ENCODE assay signal across 8 cellular contexts in genomic region chr11:5690216-5690615, GRCh38. TPM values are rescaled to one million over a fixed set of nuclear protein-coding genes. Genes with fewer than 3 reads are reported as not detected.
DNase-seq lines count a peak whose midpoint lies in the region; ATAC-seq, FAIRE-seq and TF ChIP-seq lines count a peak whose summit lies in the region.

No MANE protein-coding gene starts in this region.

- H2AFZ ChIP-seq in GM23248 = peak overlapping the region; percentile 72

- H3K27ac ChIP-seq in GM23248 (peak overlapping the region; percentile 97), right atrium auricular region (peak overlapping the region; percentile 86 to 87), small intestine (ENCODE audit: low read depth in 1 of 2, low read length in 1 of 2) (peak overlapping the region; percentile 69 to 94)

- H3K27ac Mint-ChIP-seq in activated CD8-positive, alpha-beta T cell treated with anti-CD3 and anti-CD28 coated beads for 36 hours = peak overlapping the region; percentile 95

- H3K27me3 Mint-ChIP-seq in activated CD8-positive, alpha-beta T cell treated with anti-CD3 and anti-CD28 coated beads for 36 hours = no peaks in the 10 kb centered on the region

- no peaks in the 10 kb centered on the region for H3K9me3 ChIP-seq in GM23248 (ENCODE audit: low read depth)
- no peaks in the 10 kb centered on the region for H3K9me3 ChIP-seq in right atrium auricular region
- H3K9me3 ChIP-seq in small intestine (ENCODE audit: control insufficient read depth, low read depth) = no peaks in the 10 kb centered on the region

- no peak for ATAC-seq in activated CD8-positive, alpha-beta T cell treated with anti-CD3 and anti-CD28 coated beads for 36 hours
- no peak for ATAC-seq in HG03457 (IDR thresholded peaks at IDR 0.05; ENCODE audit: unreplicated experiment)

- FAIRE-seq in small intestine (lab: Jason Lieb, UNC) (no peak), urothelium cell line (lab: Jason Lieb, UNC) (no peak)

- 0 to 3% methylated on average over 5 of the region's 5 CpGs for WGBS in GM23248 (ENCODE audit: low coverage in 1 of 2, low lambda C conversion rate in 2 of 2, missing lambda C conversion rate in 2 of 2), 2 experiments
- WGBS in small intestine, 3 donors = 4 to 7% (median 5%) methylated on average over 5 of the region's 5 CpGs

- H3K4me1 ChIP-seq in GM23248 (ENCODE audit: insufficient read depth) = peaks cover 20% of the 10 kb centered on the region
- H3K4me1 ChIP-seq in right atrium auricular region = peaks cover 0 to 16% of the 10 kb centered on the region in 2 donors
- H3K4me1 ChIP-seq in small intestine (ENCODE audit: control insufficient read depth in 2 of 2, insufficient read depth in 1 of 2, low read depth in 1 of 2, low read length in 1 of 2) = peaks cover 0 to 5% of the 10 kb centered on the region in 2 donors

- H3K27me3 ChIP-seq in GM23248 (replicated peaks; ENCODE audit: insufficient read depth) (no peaks in the 10 kb centered on the region), right atrium auricular region (no peaks in the 10 kb centered on the region), small intestine (ENCODE audit: control insufficient read depth in 2 of 2, insufficient read depth in 2 of 2, low read length in 2 of 2) (no peaks in the 10 kb centered on the region)

- CTCF ChIA-PET in activated CD8-positive, alpha-beta T cell treated with anti-CD3 and anti-CD28 coated beads for 36 hours (lab: Charles Lee) = interaction anchor here (1.3 to 2.0 kb wide), 3 partner anchors 11 to 63 kb away, joined by 3 to 7 read pairs (median 6); no protein-coding TSS in a partner anchor

- in situ Hi-C loops in GM23248 (cut with MboI) = loop anchor here (25.0 kb wide), 1 partner anchor 647 kb away; no protein-coding TSS in a partner anchor

- peak overlapping the region; percentile 97 for H3K4me2 ChIP-seq in GM23248 (ENCODE audit: unreplicated experiment)

- H3K9me2 ChIP-seq in GM23248 (ENCODE audit: insufficient read depth) = no peaks in the 10 kb centered on the region

- H3K9me3 Mint-ChIP-seq in activated CD8-positive, alpha-beta T cell treated with anti-CD3 and anti-CD28 coated beads for 36 hours = no peaks in the 10 kb centered on the region

- intact Hi-C loops in activated CD8-positive, alpha-beta T cell treated with anti-CD3 and anti-CD28 coated beads for 36 hours (cut with micrococcal nuclease) = loop anchor here (5.0 kb wide), 1 partner anchor 117 kb away; the partner anchor contains the start of gene OR52N2

- POLR2A ChIA-PET in activated CD8-positive, alpha-beta T cell treated with anti-CD3 and anti-CD28 coated beads for 36 hours (lab: Charles Lee) = interaction anchor here (0.8 to 2.5 kb wide), 10 partner anchors 9 to 536 kb away, joined by 3 to 10 read pairs (median 4); partner anchors contain the start of gene TRIM34

- H3K36me3 ChIP-seq in GM23248 (ENCODE audit: low read depth) = 0 out of 2 replicates have a peak, but pooled peaks cover 4% of the 10 kb centered on the region
- H3K36me3 ChIP-seq in right atrium auricular region = no peaks in the 10 kb centered on the region
- H3K36me3 ChIP-seq in small intestine (ENCODE audit: control insufficient read depth in 2 of 2, insufficient read depth in 2 of 2, low read length in 2 of 2) = no peaks in the 10 kb centered on the region

- TF ChIP-seq CTCF in activated CD8-positive, alpha-beta T cell treated with anti-CD3 and anti-CD28 coated beads for 36 hours (IDR thresholded peaks at IDR 0.05) = no peak
- no peak for TF ChIP-seq CTCF in right atrium auricular region (IDR thresholded peaks at IDR 0.05)

- peak overlapping the region; percentile 96 for H3K9ac ChIP-seq in GM23248

- peaks cover 49% of the 10 kb centered on the region for H3K4me1 Mint-ChIP-seq in activated CD8-positive, alpha-beta T cell treated with anti-CD3 and anti-CD28 coated beads for 36 hours (ENCODE audit: low read depth)

- DNase-seq in GM23248 = peak; percentile 50
- no peak for DNase-seq in activated CD8-positive, alpha-beta T cell treated with anti-CD3 and anti-CD28 coated beads for 36 hours
- no peak for DNase-seq in right atrium auricular region (ENCODE audit: low spot score)
- DNase-seq in small intestine = peak; percentile 36
- no peak for DNase-seq in urothelium cell line (ENCODE audit: low spot score)
- no peak for DNase-seq in stimulated activated CD4-positive, alpha-beta T cell treated with anti-CD3 and anti-CD28 coated beads, Interleukin-1b, Interleukin-23, amount 100 ng/mL, for 48 hours
- DNase-seq in activated CD4-positive, alpha-beta T cell treated with anti-CD3 and anti-CD28 coated beads, Interleukin-2, amount 50 U/mL, for 4 hours = no peak

- peaks cover 9% of the 10 kb centered on the region; the same call in 1 of the 2 replicates for H3F3A ChIP-seq in GM23248 (ENCODE audit: insufficient read depth)

- H4K20me1 ChIP-seq in GM23248 (ENCODE audit: insufficient read depth) = no peaks in the 10 kb centered on the region

- H3K36me3 Mint-ChIP-seq in activated CD8-positive, alpha-beta T cell treated with anti-CD3 and anti-CD28 coated beads for 36 hours (ENCODE audit: low read depth) = peaks cover 36% of the 10 kb centered on the region

- peak overlapping the region; percentile 88 for H3K4me3 Mint-ChIP-seq in activated CD8-positive, alpha-beta T cell treated with anti-CD3 and anti-CD28 coated beads for 36 hours

- H3K4me3 ChIP-seq in GM23248 = peak overlapping the region; percentile 79
- peak overlapping the region; percentile 27 to 46 for H3K4me3 ChIP-seq in right atrium auricular region
- peak overlapping the region; percentile 51 to 57 for H3K4me3 ChIP-seq in small intestine (ENCODE audit: low read depth in 1 of 2, low read length in 2 of 2)

- peaks cover 35% of the 10 kb centered on the region for H3K79me2 ChIP-seq in GM23248 (ENCODE audit: insufficient read depth)

RNA-seq across cellular contexts. Expression of gene TRIM22, which starts 0.6 kb away (rescaled TPM):
- 58.4 and 114 TPM in 2 replicates for total RNA-seq in GM23248 (2014; rRNA removed; shearing (Covaris generic))
- polyA plus RNA-seq in GM23248 (2016; fragmentation: Nextera tagmentation; extraction: Ambion mirVana) = 50.2 and 51.1 TPM in 2 replicates
- 100 to 1,000 TPM; 138 to 149 TPM for total RNA-seq in activated CD8-positive, alpha-beta T cell treated with anti-CD3 and anti-CD28 coated beads for 36 hours
- 10 to 100 TPM in 1 of 2 donors, 1 to 10 TPM in 1; 7.6 to 12.8 TPM for total RNA-seq in right atrium auricular region
- polyA plus RNA-seq in small intestine = 10 to 100 TPM in 2 of 3 donors, 1 to 10 TPM in 1; 7.4 to 19.2 (median 10.3) TPM

RNA-seq across cellular contexts. Expression of gene TRIM5, which starts 5.3 kb away (rescaled TPM):
- total RNA-seq in GM23248 (2014; rRNA removed; shearing (Covaris generic)) = 10.7 and 11.9 TPM in 2 replicates
- 12.7 and 14.0 TPM in 2 replicates for polyA plus RNA-seq in GM23248 (2016; fragmentation: Nextera tagmentation; extraction: Ambion mirVana)
- total RNA-seq in activated CD8-positive, alpha-beta T cell treated with anti-CD3 and anti-CD28 coated beads for 36 hours = 10 to 100 TPM; 21.5 TPM
- total RNA-seq in right atrium auricular region = 10 to 100 TPM in 1 of 2 donors, 1 to 10 TPM in 1; 7.9 to 10.0 TPM
- polyA plus RNA-seq in small intestine = 10 to 100 TPM in 2 of 3 donors, 1 to 10 TPM in 1; 6.5 to 12.5 (median 10.4) TPM

RNA-seq across cellular contexts. Expression of gene OR56B1, which starts 46.0 kb away (rescaled TPM):
- total RNA-seq in GM23248 (2014; rRNA removed; shearing (Covaris generic)) = not detected in 2 replicates
- polyA plus RNA-seq in GM23248 (2016; fragmentation: Nextera tagmentation; extraction: Ambion mirVana) = not detected in 2 replicates
- total RNA-seq in activated CD8-positive, alpha-beta T cell treated with anti-CD3 and anti-CD28 coated beads for 36 hours = under 1 TPM in 1 of 2 experiments, not detected in 1; 0.25 TPM
- total RNA-seq in right atrium auricular region = not detected
- under 1 TPM in 1 of 3 donors, not detected in 2; 0.03 TPM for polyA plus RNA-seq in small intestine

Comparison
In these comparisons a context has a peak if more than half of its experiments do, and no peak if none do; other contexts are left out.
1. DNase-seq: peak in GM23248 (single experiment) and small intestine (single experiment); none in activated CD8-positive, alpha-beta T cell treated with anti-CD3 and anti-CD28 coated beads for 36 hours (single experiment), right atrium auricular region (single experiment), urothelium cell line (single experiment), stimulated activated CD4-positive, alpha-beta T cell treated with anti-CD3 and anti-CD28 coated beads, Interleukin-1b, Interleukin-23, amount 100 ng/mL, for 48 hours (single experiment) and activated CD4-positive, alpha-beta T cell treated with anti-CD3 and anti-CD28 coated beads, Interleukin-2, amount 50 U/mL, for 4 hours (0 of 2).
2. Peak in every context shown above with its lines, with median percentiles within 50 percentile points of each other: H3K27ac ChIP-seq and H3K4me3 ChIP-seq.